In the genomic region with DNA sequence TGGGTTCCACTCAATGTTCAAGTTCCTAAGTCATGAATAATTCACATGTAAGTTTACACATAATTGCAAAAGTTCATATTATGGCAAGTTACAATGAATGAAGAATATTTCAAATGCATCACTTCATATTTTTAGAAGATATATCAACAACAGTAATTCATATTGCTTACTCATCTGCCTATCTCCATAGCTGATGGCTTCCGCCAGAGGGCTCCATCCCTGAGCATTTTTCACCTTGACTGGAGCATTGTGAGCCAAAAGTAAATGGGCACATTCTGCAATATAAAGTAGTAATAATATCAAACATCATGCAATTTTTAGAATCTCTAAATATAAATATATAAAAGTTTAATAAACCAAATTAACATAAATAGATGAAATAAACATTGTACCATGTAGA, we compare ENCODE assay signal across 34 cellular contexts. TPM values are rescaled to one million over a fixed set of nuclear protein-coding genes. Genes with fewer than 3 reads are reported as not detected.
DNase-seq lines count a peak whose midpoint lies in the region; ATAC-seq and TF ChIP-seq lines count a peak whose summit lies in the region.
"Had no signal": no experiment of that assay in that cellular context is flagged by ENCODE, and none has a peak within 500 bp of the region (broad histone marks: within the 10 kb centered on the region; RNA-seq: fewer than 3 reads in every experiment).

No MANE protein-coding gene starts in this region.

- H3K27me3 ChIP-seq in DOHH2 (ENCODE audit: control insufficient read depth, low read length) (no peaks in the 10 kb centered on the region), foreskin keratinocyte (no peaks in the 10 kb centered on the region)
- H3K27me3 ChIP-seq: BLaER1 treated with 17β-estradiol and CSF1 and Interleukin-3, amounts not matched to agents 10 nM and 100 nM; esophagus squamous epithelium; transverse colon had no signal

- ATAC-seq in foreskin keratinocyte (no peak), HG02852 (IDR thresholded peaks at IDR 0.05; ENCODE audit: unreplicated experiment) (no peak)
- ATAC-seq: activated CD4-positive, CD25-positive, alpha-beta regulatory T cell treated with anti-CD3 and anti-CD28 coated beads, Interleukin-2, amount 50 U/mL, for 24 hours; activated CD8-positive, alpha-beta memory T cell treated with anti-CD3 and anti-CD28 coated beads, Interleukin-2, amount 10 ng/mL, durations not matched to agents 7 days and 5 days; mucosa of descending colon; stimulated activated effector memory CD8-positive, alpha-beta T cell treated with anti-CD3 and anti-CD28 coated beads, Interleukin-12 subunit alpha, Interleukin-12 subunit beta, amount 100 ng/mL, for 72 hours had no signal

- H3K4me3 ChIP-seq in DOHH2 (ENCODE audit: low read length) (no peak overlapping the region), LNCaP clone FGC (ENCODE audit: low read depth, low read length) (no peak overlapping the region)
- H3K4me3 ChIP-seq: BLaER1 treated with 17β-estradiol and CSF1 and Interleukin-3, amounts not matched to agents 10 nM and 100 nM; esophagus squamous epithelium; lung; mucosa of descending colon; transverse colon had no signal

- no peak overlapping the region for H3K27ac ChIP-seq in DOHH2 (ENCODE audit: low read depth, low read length)
- no peak overlapping the region for H3K27ac ChIP-seq in VCaP
- H3K27ac ChIP-seq in foreskin keratinocyte = no peak overlapping the region
- H3K27ac ChIP-seq: BLaER1 treated with 17β-estradiol and CSF1 and Interleukin-3, amounts not matched to agents 10 nM and 100 nM; esophagus squamous epithelium; HL-60; RWPE1; transverse colon had no signal

- peaks cover 0 to 6% (median 0%) of the 10 kb centered on the region in 3 donors for H3K36me3 Mint-ChIP-seq in immature natural killer cell

- H3K4me1 Mint-ChIP-seq in immature natural killer cell = peaks cover 5 to 20% of the 10 kb centered on the region in 2 donors
- H3K4me1 Mint-ChIP-seq: nephron had no signal

- H3F3A ChIP-seq in DOHH2 (ENCODE audit: control insufficient read depth, insufficient read depth) = no peaks in the 10 kb centered on the region

- H3K4me3 Mint-ChIP-seq in immature natural killer cell = no peak overlapping the region
- H3K4me3 Mint-ChIP-seq: activated CD8-positive, alpha-beta memory T cell treated with anti-CD3 and anti-CD28 coated beads, Interleukin-2, amount 10 ng/mL, durations not matched to agents 7 days and 5 days; nephron; stimulated activated effector memory CD8-positive, alpha-beta T cell treated with anti-CD3 and anti-CD28 coated beads, Interleukin-12 subunit alpha, Interleukin-12 subunit beta, amount 100 ng/mL, for 72 hours had no signal

- H3K9me2 ChIP-seq in DOHH2 (replicated peaks; ENCODE audit: control insufficient read depth, low read length) = no peaks in the 10 kb centered on the region

- DNase-seq in LNCaP clone FGC (ENCODE audit: low read depth) (no peak), foreskin keratinocyte (no peak), nucleus accumbens (lab: John Stamatoyannopoulos, UW) (no peak), immature natural killer cell (no peak)
- no peak for DNase-seq in activated naive CD4-positive, alpha-beta T cell treated with Interleukin-2 at 50 U/mL for 16 hours
- DNase-seq: activated CD4-positive, alpha-beta T cell treated with anti-CD3 and anti-CD28 coated beads, Interleukin-2, amount 50 U/mL, for 4 hours; activated CD8-positive, alpha-beta memory T cell treated with anti-CD3 and anti-CD28 coated beads, Interleukin-2, amount 10 ng/mL, durations not matched to agents 7 days and 5 days; activated naive CD4-positive, alpha-beta T cell; activated T-cell treated with anti-CD3 and anti-CD28 coated beads, Interleukin-2, amount 50 U/mL, for 48 hours; COR-L47; dermis blood vessel endothelial cell; DMS79; esophagus squamous epithelium; foreskin melanocyte; GF-D8; GOT3; Kasumi-1; mucosa of descending colon; NCI-H1048; NCI-H1694 treated with DMSO at 0.1 percent for 48 hours; NCI-H446 treated with DMSO at 0.1 percent for 48 hours; stimulated activated CD4-positive, alpha-beta T cell treated with anti-CD3 and anti-CD28 coated beads, Interleukin-15, amount 100 ng/mL, for 24 hours; T-helper 2 cell; transverse colon had no signal

- H3K4me1 ChIP-seq in DOHH2 (ENCODE audit: control insufficient read depth, low read length) = no peaks in the 10 kb centered on the region
- peaks cover 19% of the 10 kb centered on the region for H3K4me1 ChIP-seq in foreskin keratinocyte
- H3K4me1 ChIP-seq: esophagus squamous epithelium had no signal

- H3K27ac Mint-ChIP-seq in immature natural killer cell = no peak overlapping the region
- H3K27ac Mint-ChIP-seq: activated CD8-positive, alpha-beta memory T cell treated with anti-CD3 and anti-CD28 coated beads, Interleukin-2, amount 10 ng/mL, durations not matched to agents 7 days and 5 days; nephron; stimulated activated effector memory CD8-positive, alpha-beta T cell treated with anti-CD3 and anti-CD28 coated beads, Interleukin-12 subunit alpha, Interleukin-12 subunit beta, amount 100 ng/mL, for 72 hours had no signal

- peaks cover 12% of the 10 kb centered on the region for H3K36me3 ChIP-seq in DOHH2 (ENCODE audit: control insufficient read depth, low read length)

- no peaks in the 10 kb centered on the region for H3K9me3 ChIP-seq in DOHH2 (ENCODE audit: control insufficient read depth, insufficient read depth, low read length)
- H3K9me3 ChIP-seq: BLaER1 treated with 17β-estradiol and CSF1 and Interleukin-3, amounts not matched to agents 10 nM and 100 nM; esophagus squamous epithelium; mucosa of descending colon; transverse colon had no signal

- TF ChIP-seq CTCF in DOHH2 (IDR thresholded peaks at IDR 0.05; ENCODE audit: low read depth, low read length, poor library complexity, severe bottlenecking) (peak; percentile 47), LNCaP clone FGC (IDR thresholded peaks at IDR 0.05; ENCODE audit: control insufficient read depth, extremely low read depth, insufficient read depth) (0 out of 2 replicates have a peak, but pooled peaks have one; percentile 5), VCaP (conservative IDR thresholded peaks at IDR 0.05) (peak; percentile 68), foreskin keratinocyte (conservative IDR thresholded peaks at IDR 0.05) (peak; percentile 40)

- H3K4me2 ChIP-seq in DOHH2 (ENCODE audit: low read length) = no peak overlapping the region
- H3K4me2 ChIP-seq: BLaER1 treated with 17β-estradiol and CSF1 and Interleukin-3, amounts not matched to agents 10 nM and 100 nM had no signal

- H4K20me1 ChIP-seq in DOHH2 (ENCODE audit: control insufficient read depth, insufficient read depth, low read depth, low read length) = no peaks in the 10 kb centered on the region

- no peaks in the 10 kb centered on the region for H3K27me3 Mint-ChIP-seq in immature natural killer cell (ENCODE audit: low read depth in 3 of 3)
- H3K27me3 Mint-ChIP-seq: activated CD8-positive, alpha-beta memory T cell treated with anti-CD3 and anti-CD28 coated beads, Interleukin-2, amount 10 ng/mL, durations not matched to agents 7 days and 5 days had no signal

- H3K79me2 ChIP-seq in DOHH2 (ENCODE audit: control insufficient read depth, low read length) = peaks cover 31% of the 10 kb centered on the region

- H3K9me3 Mint-ChIP-seq in immature natural killer cell = no peaks in the 10 kb centered on the region
- H3K9me3 Mint-ChIP-seq: nephron; stimulated activated effector memory CD8-positive, alpha-beta T cell treated with anti-CD3 and anti-CD28 coated beads, Interleukin-12 subunit alpha, Interleukin-12 subunit beta, amount 100 ng/mL, for 72 hours had no signal

RNA-seq across cellular contexts. Expression of a gene that starts 29.8 kb away (rescaled TPM):
- total RNA-seq in foreskin keratinocyte = 15.4 and 16.8 TPM in 2 replicates
- polyA plus RNA-seq in foreskin keratinocyte (4.1 and 4.7 TPM in 2 replicates), immature natural killer cell (10 to 100 TPM in 1 of 3 donors, 1 to 10 TPM in 2; 7.0 to 14.6 (median 8.3) TPM)

Comparison
In these comparisons a context has a peak if more than half of its experiments do, and no peak if none do; other contexts are left out.
1. CTCF ChIP-seq: peak in every context shown above with its lines; median percentile 68 in VCaP; 47 in DOHH2; 40 in foreskin keratinocyte; 5 in LNCaP clone FGC.